29 cellular contexts compared by ENCODE assay signal in the genomic region with DNA sequence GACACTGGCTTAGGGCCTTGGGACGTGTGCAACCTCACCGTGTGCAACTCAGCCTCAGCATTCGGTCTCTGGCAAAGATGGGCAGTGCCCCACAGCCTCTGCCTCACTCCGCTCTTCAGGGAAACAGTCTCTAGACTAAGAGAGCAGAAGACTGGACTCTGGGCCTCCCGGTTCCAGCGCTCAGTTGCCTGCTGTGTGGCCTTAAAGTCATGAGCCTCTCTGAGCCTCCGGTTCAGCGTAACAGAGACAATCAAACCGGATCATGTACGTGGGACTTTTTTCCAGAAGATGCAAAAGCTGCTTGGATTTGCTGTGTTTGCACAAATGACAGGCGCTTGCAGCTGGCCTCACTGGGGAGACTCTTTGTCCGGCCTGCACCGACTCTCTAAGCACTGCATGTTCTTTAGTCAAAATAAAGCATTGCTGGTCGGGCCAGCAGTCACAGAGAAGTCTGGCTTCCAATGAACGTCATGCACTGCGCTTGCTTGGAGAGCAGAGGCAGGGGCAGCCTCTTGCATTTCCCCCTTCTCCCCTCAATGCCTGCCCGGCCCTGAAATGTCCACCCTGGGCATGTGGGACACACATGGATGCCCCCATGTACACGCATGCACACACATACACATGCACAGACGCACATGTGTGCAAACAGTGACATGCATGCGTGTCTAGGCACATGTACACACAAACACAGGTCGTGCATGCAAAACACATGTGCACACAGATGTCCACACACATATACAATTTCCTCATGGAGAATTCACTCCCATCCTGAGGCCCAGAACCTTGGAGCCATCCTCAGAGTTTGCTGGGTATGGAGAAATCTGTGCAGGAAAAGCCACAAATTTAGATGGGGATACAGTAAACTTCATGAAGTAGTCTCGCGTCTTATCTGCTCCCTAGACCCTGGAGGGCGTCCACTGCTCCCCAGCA.
A peak's percentile ranks its signal among the peaks of the same experiment; 100 is the strongest.
DNase-seq lines count a peak whose midpoint lies in the region; ATAC-seq, FAIRE-seq and TF ChIP-seq lines count a peak whose summit lies in the region.
"Had no signal": no experiment of that assay in that cellular context is flagged by ENCODE, and none has a peak within 500 bp of the region (broad histone marks: within the 10 kb centered on the region; RNA-seq: fewer than 3 reads in every experiment).

No MANE protein-coding gene starts in this region.

- DNase-seq in HepG2 (ENCODE audit: low spot score) (no peak), right lobe of liver (no peak), globus pallidus (ENCODE audit: low spot score) (peak; percentile 59), pancreas (no peak), type B pancreatic cell (ENCODE audit: extremely low spot score, unreplicated experiment) (no peak), HPDE6-E6E7 (ENCODE audit: extremely low spot score) (no peak), NCI-H1694 treated with DMSO at 0.1 percent for 48 hours (lab: John Stamatoyannopoulos, UW) (no peak)
- DNase-seq in stimulated activated CD4-positive, alpha-beta T cell treated with anti-CD3 and anti-CD28 coated beads, Interleukin-2, amount 100 ng/mL, for 24 hours = no peak
- DNase-seq: activated CD4-positive, CD25-positive, alpha-beta regulatory T cell treated with anti-CD3 and anti-CD28 coated beads, Interleukin-2, amount 50 U/mL, for 72 hours; activated CD8-positive, alpha-beta memory T cell treated with anti-CD3 and anti-CD28 coated beads for 24 hours; activated naive CD4-positive, alpha-beta T cell treated with anti-CD3 and anti-CD28 coated beads for 36 hours; activated T-cell treated with anti-CD3 and anti-CD28 coated beads, Interleukin-2, amount 50 U/mL, for 4 hours; BE2C; dermis blood vessel endothelial cell; mesenchymal stem cell; naive thymus-derived CD4-positive, alpha-beta T cell; NCI-H1048; NCI-H1930; NCI-H446 treated with DMSO at 0.1 percent for 48 hours; stimulated activated CD4-positive, alpha-beta T cell treated with anti-CD3 and anti-CD28 coated beads, Interleukin-4, amount 100 ng/mL, for 4 hours; T1000 had no signal

- POLR2A ChIA-PET in HepG2 (lab: Yijun Ruan, JAX) = interaction anchor here (0.7 to 2.2 kb wide), 11 partner anchors 13 to 129 kb away, joined by 3 to 26 read pairs (median 4); no protein-coding TSS in a partner anchor

- no TSS peak for BruUV-seq in HepG2 (replicated peaks; lab: Mats Ljungman, UMichigan)

- no peak for TF ChIP-seq RAD21 in HepG2 (CRISPR knock-in tag; IDR thresholded peaks at IDR 0.05)

- CTCF ChIA-PET in HepG2 (lab: Yijun Ruan, JAX; ENCODE audit: low intra/inter-chr PET ratio, low total read pairs) = no interaction called here

- H2AFZ ChIP-seq in HepG2 (ENCODE audit: low read length) = no peak overlapping the region
- H2AFZ ChIP-seq: parathyroid adenoma had no signal

- in situ Hi-C loops in HepG2 (cut with HindIII; ENCODE audit: extremely low pct_ligation_motif_present, low pct_unique_long_range_greater_than_20kb) = no loop called here

- H3K4me3 ChIP-seq in HepG2 (replicated peaks in 1 of 3; ENCODE audit: insufficient read depth in 1 of 3, low read depth in 2 of 3, low read length in 3 of 3) (peak overlapping the region in 1 of 3 experiments; percentile 55; a peak in 1 of 6 replicates), right lobe of liver (no peak overlapping the region), pancreas (no peak overlapping the region)
- H3K4me3 ChIP-seq: skin epidermis had no signal

- H3K27me3 Mint-ChIP-seq in type B pancreatic cell = peaks cover 55% of the 10 kb centered on the region

- H3K27ac Mint-ChIP-seq in type B pancreatic cell = no peak overlapping the region
- H3K27ac Mint-ChIP-seq: activated naive CD4-positive, alpha-beta T cell treated with anti-CD3 and anti-CD28 coated beads for 36 hours; naive thymus-derived CD4-positive, alpha-beta T cell had no signal

- FAIRE-seq in HepG2 (lab: Jason Lieb, UNC) (no peak), pancreas (lab: Jason Lieb, UNC) (no peak)
- FAIRE-seq: A204.1, astrocyte, H54, keratinocyte had no signal

- no peak overlapping the region; the same call in 1 of the 2 replicates for H3K9ac ChIP-seq in HepG2 (ENCODE audit: insufficient read depth, low read depth, low read length)
- H3K9ac ChIP-seq: parathyroid adenoma had no signal

- H3K4me1 ChIP-seq in HepG2 (ENCODE audit: insufficient read depth, low read length) (peaks cover 56% of the 10 kb centered on the region), right lobe of liver (peaks cover 0 to 12% (median 0%) of the 10 kb centered on the region in 4 donors), pancreas (peaks cover 50 to 57% (median 54%) of the 10 kb centered on the region in 3 donors)
- H3K4me1 ChIP-seq: BE2C, parathyroid adenoma had no signal

- no peaks in the 10 kb centered on the region for H4K20me1 ChIP-seq in HepG2 (ENCODE audit: insufficient read depth, low read length)

- TF ChIP-seq POLR2A in HepG2 (IDR thresholded peaks at IDR 0.05; ENCODE audit: insufficient read depth in 1 of 2, low read depth in 2 of 2, low read length in 2 of 2) = no peak
- TF ChIP-seq POLR2A in right lobe of liver (IDR thresholded peaks at IDR 0.05) = no peak

- intact Hi-C loops in HepG2 (cut with micrococcal nuclease; ENCODE audit: unreplicated experiment) (no loop called here), right lobe of liver (cut with DNase I) (no loop called here), pancreas (cut with DNase I) (no loop called here)

- WGBS in HepG2 (ENCODE audit: low lambda C conversion rate) = 71% methylated on average over 16 of the region's 24 CpGs
- 67% methylated on average over 9 of the region's 24 CpGs for WGBS in right lobe of liver (ENCODE audit: insufficient coverage, low coverage, low lambda C conversion rate, missing lambda C conversion rate)
- WGBS in pancreas, 2 donors = 59 to 60% methylated on average over 24 of the region's 24 CpGs

- H3K36me3 ChIP-seq in HepG2 (replicated peaks in 1 of 2; ENCODE audit: control insufficient read depth in 1 of 2, insufficient read depth in 2 of 2, low read length in 2 of 2) (no peaks in the 10 kb centered on the region), right lobe of liver (no peaks in the 10 kb centered on the region), pancreas (no peaks in the 10 kb centered on the region)
- H3K36me3 ChIP-seq: BE2C had no signal

- H3K9me3 ChIP-seq in HepG2 (ENCODE audit: low read length) (no peaks in the 10 kb centered on the region), right lobe of liver (no peaks in the 10 kb centered on the region), pancreas (no peaks in the 10 kb centered on the region)
- H3K9me3 ChIP-seq: BE2C had no signal

- TF ChIP-seq EP300 in HepG2 (IDR thresholded peaks at IDR 0.05; ENCODE audit: low read depth in 2 of 2, low read length in 2 of 2) (no peak), HepG2 (CRISPR knock-in tag; IDR thresholded peaks at IDR 0.05; ENCODE audit: borderline replicate concordance) (no peak)

- H3K27ac ChIP-seq in HepG2 (ENCODE audit: extremely low read length, insufficient read depth, low read length) = peak overlapping the region; percentile 30
- H3K27ac ChIP-seq in right lobe of liver = no peak overlapping the region
- peak overlapping the region; percentile 89 to 96 (median 92) for H3K27ac ChIP-seq in pancreas
- H3K27ac ChIP-seq: epithelial cell of prostate, parathyroid adenoma, RWPE1, skin epidermis had no signal

- H3K27me3 ChIP-seq in HepG2 (ENCODE audit: control insufficient read depth in 1 of 2, insufficient read depth in 2 of 2, low read length in 2 of 2) = no peaks in the 10 kb centered on the region; a peak in 1 of 5 replicates
- no peaks in the 10 kb centered on the region for H3K27me3 ChIP-seq in right lobe of liver
- H3K27me3 ChIP-seq in pancreas = no peaks in the 10 kb centered on the region

- H3K36me3 Mint-ChIP-seq in type B pancreatic cell = no peaks in the 10 kb centered on the region
- H3K36me3 Mint-ChIP-seq: naive thymus-derived CD4-positive, alpha-beta T cell had no signal

- H3K4me2 ChIP-seq in HepG2 (ENCODE audit: low read depth, low read length) = peak overlapping the region; percentile 65

- no peaks in the 10 kb centered on the region for H3K9me3 Mint-ChIP-seq in type B pancreatic cell
- H3K9me3 Mint-ChIP-seq: activated naive CD4-positive, alpha-beta T cell treated with anti-CD3 and anti-CD28 coated beads for 36 hours; activated T-cell treated with anti-CD3 and anti-CD28 coated beads, Interleukin-2, amount 50 U/mL, for 4 hours had no signal

- peak overlapping the region; percentile 35 for H3K4me3 Mint-ChIP-seq in type B pancreatic cell
- H3K4me3 Mint-ChIP-seq: activated naive CD4-positive, alpha-beta T cell treated with anti-CD3 and anti-CD28 coated beads for 36 hours; activated T-cell treated with anti-CD3 and anti-CD28 coated beads, Interleukin-2, amount 50 U/mL, for 4 hours; naive thymus-derived CD4-positive, alpha-beta T cell had no signal

- no peaks in the 10 kb centered on the region for H3K79me2 ChIP-seq in HepG2 (ENCODE audit: insufficient read depth, low read length)
- H3K79me2 ChIP-seq: parathyroid adenoma had no signal

- peaks cover 56% of the 10 kb centered on the region for H3K4me1 Mint-ChIP-seq in type B pancreatic cell (ENCODE audit: unreplicated experiment)
- H3K4me1 Mint-ChIP-seq: naive thymus-derived CD4-positive, alpha-beta T cell had no signal

- TF ChIP-seq CTCF in HepG2 (CRISPR knock-in tag; IDR thresholded peaks at IDR 0.05) (no peak), right lobe of liver (IDR thresholded peaks at IDR 0.05) (no peak), pancreas (IDR thresholded peaks at IDR 0.05) (no peak), type B pancreatic cell (conservative IDR thresholded peaks at IDR 0.05) (no peak)

- ATAC-seq in HepG2 (0 out of 3 replicates have a peak, but pooled peaks have one; percentile 3), right lobe of liver (no peak), pancreas (no peak)
- ATAC-seq: activated T-cell treated with anti-CD3 and anti-CD28 coated beads, Interleukin-2, amount 50 U/mL, for 4 hours had no signal

TF ChIP-seq in HepG2, 621 proteins besides CTCF, POLR2A, EP300 and RAD21 (continues in another document):
- no peak for TF ChIP-seq HOXA5 (CRISPR knock-in tag; IDR thresholded peaks at IDR 0.05)
- no peak for TF ChIP-seq SIN3A (IDR thresholded peaks at IDR 0.05; ENCODE audit: borderline replicate concordance, low read depth, low read length)
- TF ChIP-seq ZNF839 (CRISPR knock-in tag; IDR thresholded peaks at IDR 0.05; ENCODE audit: borderline replicate concordance) = 0 out of 2 replicates have a peak, but pooled peaks have one; percentile 32

Comparison
In these comparisons a context has a peak if more than half of its experiments do, and no peak if none do; other contexts are left out.
1. H3K27ac ChIP-seq: peak in HepG2 (single experiment) and pancreas (4 of 4); none in right lobe of liver (0 of 3).